In the genomic region with DNA sequence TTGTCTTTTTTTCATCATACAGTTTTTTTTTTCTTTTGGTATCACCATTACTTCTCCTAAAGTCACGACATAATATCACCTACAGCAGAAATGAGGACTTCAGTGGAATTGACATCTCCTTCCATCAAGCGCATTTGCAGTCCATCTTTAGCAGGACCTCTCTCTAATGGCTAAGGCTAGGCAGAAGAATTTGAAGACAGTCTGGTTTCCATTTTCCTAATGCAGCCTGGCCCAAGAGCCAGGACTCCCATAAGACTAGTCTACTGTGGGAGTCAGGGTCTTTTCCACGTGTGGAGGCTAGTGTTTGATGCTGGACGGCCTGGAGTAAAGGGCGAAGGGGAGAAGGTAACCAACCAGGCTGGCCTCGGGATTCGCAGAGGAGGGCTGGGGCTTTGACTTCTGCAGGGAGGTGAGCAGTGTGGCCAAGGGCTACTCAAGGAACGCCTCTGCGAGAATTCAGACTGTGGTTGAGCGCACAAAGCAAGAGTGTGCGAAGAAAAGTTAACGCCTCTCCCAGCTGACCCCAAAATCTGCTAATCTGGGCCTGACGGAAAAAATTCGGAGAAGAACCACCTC, we compare ENCODE assay signal across 8 cellular contexts. TPM values are rescaled to one million over a fixed set of nuclear protein-coding genes. Genes with fewer than 3 reads are reported as not detected.
DNase-seq lines count a peak whose midpoint lies in the region; ATAC-seq and TF ChIP-seq lines count a peak whose summit lies in the region.

No MANE protein-coding gene starts in this region.

- no peak for TF ChIP-seq POLR2A in transverse colon (IDR thresholded peaks at IDR 0.05)

- H3K4me1 Mint-ChIP-seq in central memory CD8-positive, alpha-beta T cell, result peaks cover 46% of the 10 kb centered on the region

- H3K36me3 ChIP-seq in KOPT-K1 (ENCODE audit: insufficient read depth, low read length), result peaks cover 32% of the 10 kb centered on the region
- H3K36me3 ChIP-seq in lower lobe of right lung, result peaks cover 31% of the 10 kb centered on the region
- peaks cover 0 to 14% (median 2%) of the 10 kb centered on the region in 4 donors for H3K36me3 ChIP-seq in transverse colon

- H3K4me1 ChIP-seq in lower lobe of right lung (peaks cover 51% of the 10 kb centered on the region), transverse colon (peaks cover 32 to 47% (median 40%) of the 10 kb centered on the region in 4 donors)

- in situ Hi-C loops in G401 (cut with HindIII; ENCODE audit: low sequenced_read_pairs) (no loop called here), transverse colon (cut with MboI; ENCODE audit: low pct_ligation_motif_present in 1 of 4, low pct_unique_long_range_greater_than_20kb in 1 of 4, low sequenced_read_pairs in 3 of 4) (loop anchor here in 2 of 4 donors (10.0 to 25.0 kb wide), 2 partner anchors 115 to 117 kb away; a partner anchor contains a TSS)

- intact Hi-C loops in lower lobe of right lung (cut with DNase I), result no loop called here
- intact Hi-C loops in transverse colon (cut with DNase I; ENCODE audit: low total_unique reads), result no loop called here

- H3K27ac ChIP-seq in KOPT-K1 (ENCODE audit: low read depth, low read length, poor library complexity, severe bottlenecking), result peak overlapping the region; percentile 82
- H3K27ac ChIP-seq in lower lobe of right lung, result peak overlapping the region; percentile 96
- H3K27ac ChIP-seq in transverse colon, result peak overlapping the region; percentile 92 to 99 (median 96)

- no peaks in the 10 kb centered on the region for H3K9me3 Mint-ChIP-seq in central memory CD8-positive, alpha-beta T cell

- H3K9me3 ChIP-seq in KOPT-K1 (ENCODE audit: insufficient read depth, low read length, poor library complexity, severe bottlenecking) (no peaks in the 10 kb centered on the region), lower lobe of right lung (no peaks in the 10 kb centered on the region), transverse colon (no peaks in the 10 kb centered on the region)

- TF ChIP-seq EP300 in transverse colon (IDR thresholded peaks at IDR 0.05; ENCODE audit: low read depth), result no peak

- peak; percentile 7 for ATAC-seq in GM21723 (IDR thresholded peaks at IDR 0.05; ENCODE audit: unreplicated experiment)
- ATAC-seq in central memory CD8-positive, alpha-beta T cell (replicated peaks; ENCODE audit: extremely low read depth, poor library complexity, severe bottlenecking), result peak; percentile 3
- ATAC-seq in lower lobe of right lung, result peak; percentile 7 to 40

- H3K27me3 ChIP-seq in lower lobe of right lung (ENCODE audit: low read depth) (no peaks in the 10 kb centered on the region), transverse colon (no peaks in the 10 kb centered on the region)

- H3K4me3 ChIP-seq in lower lobe of right lung (peak overlapping the region; percentile 79), transverse colon (peak overlapping the region; percentile 72 to 90 (median 82))

- peaks cover 22% of the 10 kb centered on the region for H3K36me3 Mint-ChIP-seq in central memory CD8-positive, alpha-beta T cell (ENCODE audit: insufficient read depth)

- TF ChIP-seq CTCF in lower lobe of right lung (IDR thresholded peaks at IDR 0.05) (no peak), transverse colon (IDR thresholded peaks at IDR 0.05) (no peak)

- 13 to 26% methylated on average over 7 to 14 of the region's 14 CpGs for WGBS in transverse colon (ENCODE audit: low coverage in 1 of 2), 2 donors

- H3K4me3 Mint-ChIP-seq in central memory CD8-positive, alpha-beta T cell, result peak overlapping the region; percentile 91

- DNase-seq in G401 (ENCODE audit: low spot score), result peak; percentile 62
- DNase-seq in central memory CD8-positive, alpha-beta T cell (ENCODE audit: low spot score in 2 of 2), result no peak
- DNase-seq in lower lobe of right lung, result no peak
- DNase-seq in transverse colon, result peak; percentile 45
- DNase-seq in retina, result no peak
- no peak for DNase-seq in stimulated activated CD4-positive, alpha-beta T cell treated with anti-CD3 and anti-CD28 coated beads, Interleukin-2, amount 100 ng/mL, for 48 hours

- H3K27ac Mint-ChIP-seq in central memory CD8-positive, alpha-beta T cell (ENCODE audit: low read depth), result peak overlapping the region; percentile 93

- H3K27me3 Mint-ChIP-seq in central memory CD8-positive, alpha-beta T cell, result no peaks in the 10 kb centered on the region

RNA-seq across cellular contexts. Expression of a gene that starts 0.7 kb away (rescaled TPM):
- total RNA-seq in G401 (2014; rRNA removed; shearing (Covaris generic)), result 12.1 and 19.4 TPM in 2 replicates
- total RNA-seq in lower lobe of right lung (49.5 TPM), transverse colon (10 to 100 TPM in 3 of 4 donors, 1 to 10 TPM in 1; 9.7 to 21.9 (median 16.3) TPM)

RNA-seq across cellular contexts. Expression of a gene that starts 0.9 kb away (rescaled TPM):
- 2.0 and 7.2 TPM in 2 replicates for total RNA-seq in G401 (2014; rRNA removed; shearing (Covaris generic))
- total RNA-seq in lower lobe of right lung (39.2 TPM), transverse colon (100 to 1,000 TPM in 1 of 4 donors, 10 to 100 TPM in 3; 29.1 to 142 (median 39.2) TPM)

RNA-seq across cellular contexts. Expression of a gene that starts 27.3 kb away (rescaled TPM):
- total RNA-seq in G401 (2014; rRNA removed; shearing (Covaris generic)), result 0.41 and 0.49 TPM in 2 replicates
- total RNA-seq in lower lobe of right lung, result 9.7 TPM
- total RNA-seq in transverse colon, result 1 to 10 TPM in 3 of 4 donors, under 1 TPM in 1; 0.60 to 8.3 (median 2.9) TPM

RNA-seq across cellular contexts. Expression of a gene that starts 52.2 kb away (rescaled TPM):
- 48.6 and 58.9 TPM in 2 replicates for total RNA-seq in G401 (2014; rRNA removed; shearing (Covaris generic))
- total RNA-seq in lower lobe of right lung, result 30.1 TPM
- 10 to 100 TPM in 1 of 4 donors, 1 to 10 TPM in 2, not detected in 1; 2.6 to 15.4 (median 7.6) TPM for total RNA-seq in transverse colon

Comparison
In these comparisons a context has a peak if more than half of its experiments do, and no peak if none do; other contexts are left out.
1. DNase-seq: peak in G401 (single experiment) and transverse colon (single experiment); none in central memory CD8-positive, alpha-beta T cell (0 of 2), lower lobe of right lung (single experiment), retina (single experiment) and stimulated activated CD4-positive, alpha-beta T cell treated with anti-CD3 and anti-CD28 coated beads, Interleukin-2, amount 100 ng/mL, for 48 hours (0 of 2).
2. Peak in every context shown above with its lines, with median percentiles within 50 percentile points of each other: ATAC-seq and H3K27ac ChIP-seq.